Comparison of ENCODE assay signal across 31 cellular contexts in the genomic region with DNA sequence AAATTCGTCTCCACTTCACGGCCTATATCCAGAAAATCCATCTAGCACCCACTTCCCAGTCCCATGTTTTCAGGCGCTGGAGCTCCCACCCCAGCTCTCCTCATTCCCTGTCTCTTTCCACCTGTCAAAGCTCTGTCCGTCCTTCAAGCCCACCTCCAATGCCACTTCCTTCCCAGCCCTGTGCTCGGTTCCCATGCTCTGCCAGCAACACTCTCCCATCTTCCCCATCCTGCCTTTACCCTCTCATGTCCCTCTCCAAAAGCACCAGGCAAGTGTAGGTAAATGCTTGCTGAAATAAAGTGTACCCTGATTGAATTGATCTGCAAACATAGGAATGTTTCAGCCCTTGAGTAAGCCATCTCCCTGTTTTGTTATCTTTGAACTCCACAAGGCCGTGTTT. TPM values are rescaled to one million over a fixed set of nuclear protein-coding genes. Genes with fewer than 3 reads are reported as not detected.
"Had no signal": no experiment of that assay in that cellular context is flagged by ENCODE, and none has a peak within 500 bp of the region (broad histone marks: within the 10 kb centered on the region; RNA-seq: fewer than 3 reads in every experiment).

No MANE protein-coding gene starts in this region.

- H3K36me3 Mint-ChIP-seq: mesothelial cell of epicardium; naive B cell; natural killer cell treated with Interleukin-12 subunit alpha and Interleukin-12 subunit beta and Interleukin-15 and Interleukin-18, amount 100 ng/mL, for 72 hours; stimulated activated naive B cell treated with anti-CD40 and anti-IgM and Interleukin-4, amounts not matched to agents 10 μg/mL and 1 μg/mL and 100 μg/mL, for 72 hours had no signal

- H3K4me3 ChIP-seq: lower lobe of right lung, ovary, prostate gland, skin epidermis, stomach, testis, thyroid gland, transverse colon, upper lobe of left lung, vagina had no signal

- H3K4me3 Mint-ChIP-seq: mesothelial cell of epicardium; naive B cell; natural killer cell treated with Interleukin-12 subunit alpha and Interleukin-12 subunit beta and Interleukin-15 and Interleukin-18, amount 100 ng/mL, for 72 hours; stimulated activated naive B cell treated with anti-CD40 and anti-IgM and Interleukin-4, amounts not matched to agents 10 μg/mL and 1 μg/mL and 100 μg/mL, for 72 hours had no signal

- H3K9me3 ChIP-seq: lower lobe of right lung, ovary, prostate gland, stomach, testis, thyroid gland, transverse colon, upper lobe of left lung, vagina had no signal

- H3K4me1 Mint-ChIP-seq: mesothelial cell of epicardium; naive B cell; stimulated activated naive B cell treated with anti-CD40 and anti-IgM and Interleukin-4, amounts not matched to agents 10 μg/mL and 1 μg/mL and 100 μg/mL, for 72 hours had no signal

- H3K27me3 ChIP-seq: ovary, testis, thyroid gland, upper lobe of left lung, vagina had no signal

- H3K36me3 ChIP-seq: lower lobe of right lung, ovary, prostate gland, stomach, thyroid gland, transverse colon, upper lobe of left lung, vagina had no signal

- H3K27ac ChIP-seq: lower lobe of right lung, ovary, prostate gland, skin epidermis, stomach, testis, thyroid gland, transverse colon, upper lobe of left lung, vagina had no signal

- DNase-seq: hippocampal formation; kidney glomerular epithelial cell; left cardiac atrium; lower lobe of right lung; mammary epithelial cell; mesenchymal stem cell; naive B cell; ovary; posterior cingulate gyrus; retina; right cardiac atrium; stimulated activated CD4-positive, alpha-beta T cell treated with anti-CD3 and anti-CD28 coated beads, Interleukin-12 subunit alpha, Interleukin-12 subunit beta, amount 100 ng/mL, for 4 hours; stimulated activated CD4-positive, alpha-beta T cell treated with anti-CD3 and anti-CD28 coated beads, Interleukin-15, amount 100 ng/mL, for 24 hours; stimulated activated CD4-positive, alpha-beta T cell treated with anti-CD3 and anti-CD28 coated beads, Interleukin-2, amount 100 ng/mL, for 24 hours; stimulated activated CD4-positive, alpha-beta T cell treated with anti-CD3 and anti-CD28 coated beads, Interleukin-4, amount 100 ng/mL, for 1 hour; stimulated activated naive B cell treated with anti-CD40 and anti-IgM and Interleukin-4, amounts not matched to agents 10 μg/mL and 1 μg/mL and 100 μg/mL, for 72 hours; stimulated activated naive CD8-positive, alpha-beta T cell treated with anti-CD3 and anti-CD28 coated beads, Interleukin-15, Interleukin-2, amounts not matched to agents 100 U/mL and 50 U/mL, for 24 hours; stomach; testis; thyroid gland; transverse colon; upper lobe of left lung had no signal

- FAIRE-seq: keratinocyte had no signal

- H3K27ac Mint-ChIP-seq: mesothelial cell of epicardium; naive B cell; natural killer cell treated with Interleukin-12 subunit alpha and Interleukin-12 subunit beta and Interleukin-15 and Interleukin-18, amount 100 ng/mL, for 72 hours; stimulated activated naive B cell treated with anti-CD40 and anti-IgM and Interleukin-4, amounts not matched to agents 10 μg/mL and 1 μg/mL and 100 μg/mL, for 72 hours had no signal

- H3K4me1 ChIP-seq: lower lobe of right lung, prostate gland, stomach, testis, transverse colon, upper lobe of left lung, vagina had no signal

- H3K9me3 Mint-ChIP-seq: natural killer cell treated with Interleukin-12 subunit alpha and Interleukin-12 subunit beta and Interleukin-15 and Interleukin-18, amount 100 ng/mL, for 72 hours; stimulated activated naive B cell treated with anti-CD40 and anti-IgM and Interleukin-4, amounts not matched to agents 10 μg/mL and 1 μg/mL and 100 μg/mL, for 72 hours had no signal

- ATAC-seq: left cardiac atrium; left lobe of liver; lower lobe of right lung; natural killer cell treated with Interleukin-12 subunit alpha and Interleukin-12 subunit beta and Interleukin-15 and Interleukin-18, amount 100 ng/mL, for 72 hours; right cardiac atrium; sciatic nerve; stimulated activated naive B cell treated with anti-CD40 and anti-IgM and Interleukin-4, amounts not matched to agents 10 μg/mL and 1 μg/mL and 100 μg/mL, for 72 hours; stimulated activated naive CD8-positive, alpha-beta T cell treated with anti-CD3 and anti-CD28 coated beads, Interleukin-15, Interleukin-2, amounts not matched to agents 100 U/mL and 50 U/mL, for 24 hours had no signal

RNA-seq across cellular contexts. Expression of gene DRD1, which starts 9.2 kb away (rescaled TPM):
- total RNA-seq: mammary epithelial cell; mononuclear cell; natural killer cell treated with Interleukin-12 subunit alpha and Interleukin-12 subunit beta and Interleukin-15 and Interleukin-18, amount 100 ng/mL, for 72 hours; right cardiac atrium; thyroid gland; vagina had no signal
- polyA plus RNA-seq: keratinocyte, mammary epithelial cell, right cardiac atrium had no signal
